20 cellular contexts compared by ENCODE assay signal in genomic region chr10:33652870-33653269, GRCh38.
DNase-seq lines count a peak whose midpoint lies in the region; ATAC-seq and TF ChIP-seq lines count a peak whose summit lies in the region.
"Had no signal": no experiment of that assay in that cellular context is flagged by ENCODE, and none has a peak within 500 bp of the region (broad histone marks: within the 10 kb centered on the region; RNA-seq: fewer than 3 reads in every experiment).

No MANE protein-coding gene starts in this region.

- H3K9ac ChIP-seq in BLaER1 treated with 17β-estradiol and CSF1 and Interleukin-3, amounts not matched to agents 10 nM and 100 nM = no peak overlapping the region

- peaks cover 33 to 52% (median 45%) of the 10 kb centered on the region in 11 experiments for H3K9me3 ChIP-seq in BLaER1 treated with 17β-estradiol and CSF1 and Interleukin-3, amounts not matched to agents 10 nM and 100 nM (replicated peaks in 1 of 11)
- no peaks in the 10 kb centered on the region for H3K9me3 ChIP-seq in RWPE2 (ENCODE audit: severe bottlenecking)
- H3K9me3 ChIP-seq: BE2C had no signal

- no peak for TF ChIP-seq CTCF in RWPE2 (IDR thresholded peaks at IDR 0.05; ENCODE audit: poor library complexity, severe bottlenecking)

- H3K27me3 ChIP-seq in BLaER1 treated with 17β-estradiol and CSF1 and Interleukin-3, amounts not matched to agents 10 nM and 100 nM = no peaks in the 10 kb centered on the region
- H3K27me3 ChIP-seq in RWPE2 (ENCODE audit: insufficient read depth, poor library complexity, severe bottlenecking) = no peaks in the 10 kb centered on the region
- H3K27me3 ChIP-seq: BE2C had no signal

- ATAC-seq in RWPE2 (ENCODE audit: low read depth) (no peak), HG03139 (IDR thresholded peaks at IDR 0.05; ENCODE audit: unreplicated experiment) (no peak)
- ATAC-seq: GM12878 had no signal

- H3K4me1 ChIP-seq in BLaER1 treated with 17β-estradiol and CSF1 and Interleukin-3, amounts not matched to agents 10 nM and 100 nM = peaks cover 41 to 91% (median 67%) of the 10 kb centered on the region in 10 experiments
- peaks cover 8% of the 10 kb centered on the region for H3K4me1 ChIP-seq in RWPE2 (ENCODE audit: insufficient read depth, poor library complexity, severe bottlenecking)

- no peak for DNase-seq in RWPE2 (ENCODE audit: low spot score)
- no peak for DNase-seq in foreskin melanocyte
- DNase-seq in activated T-cell treated with anti-CD3 and anti-CD28 coated beads for 4 hours = no peak
- DNase-seq: 8988T; ACHN; BE2C; C1 segment of cervical spinal cord; CD4-positive, alpha-beta memory T cell; CD4-positive, CD25-positive, alpha-beta regulatory T cell; CD8-positive, alpha-beta memory T cell; COR-L47; DMS 273 treated with DMSO at 0.1 percent for 48 hours; DMS153; DMS53; DMS79; DND-41; GDM1 had no signal

- H3K27ac ChIP-seq in BLaER1 treated with 17β-estradiol and CSF1 and Interleukin-3, amounts not matched to agents 10 nM and 100 nM = peak overlapping the region in 7 of 11 experiments; percentile 47 to 76 (median 71); a peak in 9 of 22 replicates
- peak overlapping the region; percentile 59 for H3K27ac ChIP-seq in RWPE2 (ENCODE audit: poor library complexity, severe bottlenecking)

- no peaks in the 10 kb centered on the region for H4K20me1 ChIP-seq in BLaER1 treated with 17β-estradiol and CSF1 and Interleukin-3, amounts not matched to agents 10 nM and 100 nM

- peak overlapping the region in 1 of 10 experiments; percentile 2; a peak in 1 of 20 replicates for H3K4me3 ChIP-seq in BLaER1 treated with 17β-estradiol and CSF1 and Interleukin-3, amounts not matched to agents 10 nM and 100 nM
- no peak overlapping the region for H3K4me3 ChIP-seq in RWPE2 (ENCODE audit: severe bottlenecking)
- H3K4me3 ChIP-seq: GM12878 had no signal

- peak overlapping the region; percentile 67 to 88 (median 78); a peak in 19 of 22 replicates for H3K4me2 ChIP-seq in BLaER1 treated with 17β-estradiol and CSF1 and Interleukin-3, amounts not matched to agents 10 nM and 100 nM

- no peaks in the 10 kb centered on the region; a peak in 1 of 22 replicates for H3K36me3 ChIP-seq in BLaER1 treated with 17β-estradiol and CSF1 and Interleukin-3, amounts not matched to agents 10 nM and 100 nM
- H3K36me3 ChIP-seq in RWPE2 (ENCODE audit: low read depth) = no peaks in the 10 kb centered on the region
- H3K36me3 ChIP-seq: BE2C had no signal
